Comparison of ENCODE assay signal across 25 cellular contexts in the genomic region with DNA sequence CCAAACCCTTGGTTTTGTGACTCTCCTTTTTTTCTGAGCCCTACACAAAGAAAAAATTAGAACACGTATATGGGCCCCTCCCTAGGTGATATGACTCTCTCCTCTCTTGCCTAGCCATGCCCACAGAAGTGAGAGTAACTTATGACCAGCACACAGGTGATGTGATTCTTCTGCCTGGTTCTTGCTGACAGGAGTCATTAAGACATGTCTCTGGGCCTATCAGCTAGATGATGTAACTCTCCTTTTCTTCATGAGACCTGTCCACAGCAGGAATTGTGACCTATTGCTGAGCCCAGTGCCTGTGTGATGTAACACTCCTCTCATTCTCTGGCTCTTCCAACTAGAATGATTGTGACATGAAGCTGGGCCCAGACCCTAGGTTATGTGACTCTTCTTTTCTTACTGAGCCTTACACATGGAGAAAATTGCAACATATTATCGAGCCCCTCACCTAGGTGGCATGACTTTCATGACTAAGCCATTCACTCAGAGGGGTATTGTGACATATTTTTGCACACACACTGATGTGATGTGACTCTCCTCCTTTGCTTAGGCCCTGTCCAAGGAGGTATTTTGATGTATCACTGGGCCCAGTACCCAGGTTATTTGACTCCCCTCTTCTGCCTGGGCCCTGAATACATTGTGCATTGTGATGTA.
"Had no signal": no experiment of that assay in that cellular context is flagged by ENCODE, and none has a peak within 500 bp of the region (broad histone marks: within the 10 kb centered on the region; RNA-seq: fewer than 3 reads in every experiment).

No MANE protein-coding gene starts in this region.

- H3K27me3 ChIP-seq: MG63, SJCRH30 had no signal

- H3K9me3 ChIP-seq: MG63 had no signal

- H3K27ac ChIP-seq: HL-60, RWPE1, SJCRH30 had no signal

- FAIRE-seq: HTR-8/SVneo, RCC 7860 had no signal

- H3K4me3 ChIP-seq: MG63, SJCRH30 had no signal

- H3K36me3 ChIP-seq: MG63, SJCRH30 had no signal

- ATAC-seq: SK-N-SH treated with all-trans-retinoic acid at 6 μM for 48 hours, T-cell had no signal

- DNase-seq: Karpas-422, KG1, MG63, NCI-H1092, NCI-H1105 treated with DMSO at 0.1 percent for 48 hours, NCI-H1436, NCI-H187, NCI-H2029, NCI-H2081 treated with DMSO at 0.1 percent for 48 hours, NCI-H2171, NCI-H226, NCI-H446, NCI-H510A, NCI-H524 treated with DMSO at 0.1 percent for 48 hours, NCI-H69, NCI-H774, SHP77, SJCRH30, SW 1271, T-cell had no signal

- H3K4me1 ChIP-seq: SJCRH30 had no signal
